Comparison of ENCODE assay signal across 17 cellular contexts in the genomic region with DNA sequence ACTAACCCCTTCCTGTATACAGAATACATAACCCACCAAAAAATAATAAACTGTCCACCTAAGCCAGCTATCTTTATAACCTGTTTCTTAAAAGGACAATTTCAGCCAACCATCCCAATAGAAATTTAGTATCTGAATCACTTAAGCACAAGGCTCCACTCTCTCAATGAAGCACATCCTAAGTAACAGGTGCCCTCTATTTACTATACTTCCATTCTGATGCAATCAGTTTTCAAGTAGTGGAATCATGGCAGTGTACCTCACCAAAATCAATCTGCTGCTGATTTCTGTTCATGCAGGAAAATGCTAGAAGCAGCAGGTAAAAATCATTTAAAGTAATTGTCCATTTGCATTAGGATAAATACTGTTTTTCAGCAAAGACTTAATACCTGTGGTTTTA. TPM values are rescaled to one million over a fixed set of nuclear protein-coding genes. Genes with fewer than 3 reads are reported as not detected.
A peak's percentile ranks its signal among the peaks of the same experiment; 100 is the strongest.
DNase-seq lines count a peak whose midpoint lies in the region; ATAC-seq and TF ChIP-seq lines count a peak whose summit lies in the region.
"Had no signal": no experiment of that assay in that cellular context is flagged by ENCODE, and none has a peak within 500 bp of the region (broad histone marks: within the 10 kb centered on the region; RNA-seq: fewer than 3 reads in every experiment).

No MANE protein-coding gene starts in this region.

- H3K9me3 ChIP-seq in HEK293 (ENCODE audit: control insufficient read depth, insufficient read depth, low read depth, low read length) (no peaks in the 10 kb centered on the region), T-helper 17 cell (ENCODE audit: control insufficient read depth, low read length, poor library complexity, severe bottlenecking) (no peaks in the 10 kb centered on the region), esophagus squamous epithelium (no peaks in the 10 kb centered on the region)
- H3K9me3 ChIP-seq: BE2C had no signal

- no peaks in the 10 kb centered on the region for H3K27me3 Mint-ChIP-seq in activated CD8-positive, alpha-beta memory T cell treated with anti-CD3 and anti-CD28 coated beads, Interleukin-2, amount 10 ng/mL, durations not matched to agents 7 days and 5 days
- no peaks in the 10 kb centered on the region for H3K27me3 Mint-ChIP-seq in T-helper 17 cell
- no peaks in the 10 kb centered on the region for H3K27me3 Mint-ChIP-seq in activated naive CD8-positive, alpha-beta T cell treated with anti-CD3 and anti-CD28 coated beads, Interleukin-2, amount 50 U/mL, for 24 hours

- H3K27ac ChIP-seq in HEK293 (ENCODE audit: extremely low read depth, low read depth, low read length): no peak overlapping the region
- no peak overlapping the region for H3K27ac ChIP-seq in esophagus squamous epithelium
- H3K27ac ChIP-seq: KMS-11 had no signal

- peaks cover 65% of the 10 kb centered on the region for H3K36me3 Mint-ChIP-seq in activated CD8-positive, alpha-beta memory T cell treated with anti-CD3 and anti-CD28 coated beads, Interleukin-2, amount 10 ng/mL, durations not matched to agents 7 days and 5 days
- H3K36me3 Mint-ChIP-seq in T-helper 17 cell (ENCODE audit: low read depth): peaks cover 6% of the 10 kb centered on the region
- H3K36me3 Mint-ChIP-seq in activated naive CD8-positive, alpha-beta T cell treated with anti-CD3 and anti-CD28 coated beads, Interleukin-2, amount 50 U/mL, for 24 hours (ENCODE audit: low read depth): peaks cover 69% of the 10 kb centered on the region

- no peak for DNase-seq in activated CD8-positive, alpha-beta memory T cell treated with anti-CD3 and anti-CD28 coated beads, Interleukin-2, amount 10 ng/mL, durations not matched to agents 7 days and 5 days
- no peak for DNase-seq in activated CD8-positive, alpha-beta memory T cell treated with anti-CD3 and anti-CD28 coated beads, Interleukin-2, amount 50 U/mL, for 4 hours
- no peak for DNase-seq in T-helper 17 cell
- no peak for DNase-seq in activated naive CD8-positive, alpha-beta T cell treated with anti-CD3 and anti-CD28 coated beads, Interleukin-2, amount 50 U/mL, for 24 hours
- no peak for DNase-seq in NCI-H2107 (lab: John Stamatoyannopoulos, UW)
- DNase-seq in esophagus squamous epithelium (lab: John Stamatoyannopoulos, UW): no peak
- DNase-seq: BE2C, IMR-90, NCI-H1092 treated with DMSO at 0.1 percent for 48 hours, NCI-H1436 treated with DMSO at 0.1 percent for 48 hours, NCI-H1930, NCI-H2171, NCI-H524 treated with DMSO at 0.1 percent for 48 hours, OCI-M1 had no signal

- peaks cover 71% of the 10 kb centered on the region for H3K4me1 Mint-ChIP-seq in activated CD8-positive, alpha-beta memory T cell treated with anti-CD3 and anti-CD28 coated beads, Interleukin-2, amount 10 ng/mL, durations not matched to agents 7 days and 5 days
- H3K4me1 Mint-ChIP-seq in T-helper 17 cell: peaks cover 18% of the 10 kb centered on the region
- peaks cover 85% of the 10 kb centered on the region for H3K4me1 Mint-ChIP-seq in activated naive CD8-positive, alpha-beta T cell treated with anti-CD3 and anti-CD28 coated beads, Interleukin-2, amount 50 U/mL, for 24 hours

- no peak for ATAC-seq in activated CD8-positive, alpha-beta memory T cell treated with anti-CD3 and anti-CD28 coated beads, Interleukin-2, amount 10 ng/mL, durations not matched to agents 7 days and 5 days
- ATAC-seq in T-helper 17 cell: no peak
- ATAC-seq in activated naive CD8-positive, alpha-beta T cell treated with anti-CD3 and anti-CD28 coated beads, Interleukin-2, amount 50 U/mL, for 24 hours: no peak
- ATAC-seq: HCT116 had no signal

- H3K4me3 Mint-ChIP-seq in activated CD8-positive, alpha-beta memory T cell treated with anti-CD3 and anti-CD28 coated beads, Interleukin-2, amount 10 ng/mL, durations not matched to agents 7 days and 5 days: peak overlapping the region; percentile 69
- H3K4me3 Mint-ChIP-seq in T-helper 17 cell: no peak overlapping the region
- H3K4me3 Mint-ChIP-seq in activated naive CD8-positive, alpha-beta T cell treated with anti-CD3 and anti-CD28 coated beads, Interleukin-2, amount 50 U/mL, for 24 hours: peak overlapping the region; percentile 55

- H3K4me1 ChIP-seq in HEK293 (ENCODE audit: control insufficient read depth, insufficient read depth, low read length) (peaks cover 5% of the 10 kb centered on the region; the same call in 1 of the 2 replicates), esophagus squamous epithelium (peaks cover 0 to 14% (median 7%) of the 10 kb centered on the region in 3 donors)
- H3K4me1 ChIP-seq: BE2C had no signal

- intact Hi-C loops in esophagus squamous epithelium (cut with DNase I): no loop called here

- H3K27ac Mint-ChIP-seq in activated CD8-positive, alpha-beta memory T cell treated with anti-CD3 and anti-CD28 coated beads, Interleukin-2, amount 10 ng/mL, durations not matched to agents 7 days and 5 days: peak overlapping the region; percentile 67
- peak overlapping the region; percentile 29 for H3K27ac Mint-ChIP-seq in T-helper 17 cell
- peak overlapping the region; percentile 100 for H3K27ac Mint-ChIP-seq in activated naive CD8-positive, alpha-beta T cell treated with anti-CD3 and anti-CD28 coated beads, Interleukin-2, amount 50 U/mL, for 24 hours

- TF ChIP-seq CTCF in HEK293 (tag by site-specific recombination; IDR thresholded peaks at IDR 0.05) (no peak), esophagus squamous epithelium (IDR thresholded peaks at IDR 0.05) (no peak)

- no peaks in the 10 kb centered on the region for H3K27me3 ChIP-seq in esophagus squamous epithelium
- H3K27me3 ChIP-seq: BE2C had no signal

- POLR2A ChIA-PET in HEK293 (lab: Yijun Ruan, JAX): no interaction called here

- no peak for TF ChIP-seq POLR2A in esophagus squamous epithelium (IDR thresholded peaks at IDR 0.05)

- peaks cover 47 to 73% of the 10 kb centered on the region in 2 experiments for H3K36me3 ChIP-seq in HEK293 (ENCODE audit: control insufficient read depth in 2 of 2, insufficient read depth in 1 of 2, low read length in 2 of 2)
- peaks cover 0 to 78% (median 5%) of the 10 kb centered on the region in 3 donors for H3K36me3 ChIP-seq in esophagus squamous epithelium

- H3K4me3 ChIP-seq in HEK293 (ENCODE audit: low read depth, low read length): no peak overlapping the region
- H3K4me3 ChIP-seq in esophagus squamous epithelium: no peak overlapping the region

- CTCF ChIA-PET in activated CD8-positive, alpha-beta memory T cell treated with anti-CD3 and anti-CD28 coated beads, Interleukin-2, amount 10 ng/mL, durations not matched to agents 7 days and 5 days (lab: Charles Lee): interaction anchor here (1.8 kb wide), 1 partner anchor 47 kb away, joined by 7 read pairs; no protein-coding TSS in a partner anchor
- CTCF ChIA-PET in HEK293 (lab: Yijun Ruan, JAX): no interaction called here

- no peaks in the 10 kb centered on the region for H3K9me3 Mint-ChIP-seq in activated CD8-positive, alpha-beta memory T cell treated with anti-CD3 and anti-CD28 coated beads, Interleukin-2, amount 10 ng/mL, durations not matched to agents 7 days and 5 days (ENCODE audit: low read depth)
- no peaks in the 10 kb centered on the region for H3K9me3 Mint-ChIP-seq in activated naive CD8-positive, alpha-beta T cell treated with anti-CD3 and anti-CD28 coated beads, Interleukin-2, amount 50 U/mL, for 24 hours

TF ChIP-seq in HEK293, 187 proteins besides CTCF, POLR2A, EP300 and RAD21 (continues in another document):
- TF ChIP-seq YY1 (tag by site-specific recombination; IDR thresholded peaks at IDR 0.05) (no peak), ZNF623 (tag by site-specific recombination; IDR thresholded peaks at IDR 0.05) (no peak), IKZF3 (tag by site-specific recombination; IDR thresholded peaks at IDR 0.05) (no peak), SCRT2 (tag by site-specific recombination; IDR thresholded peaks at IDR 0.05) (peak; percentile 91)
- TF ChIP-seq, protein P1, sequence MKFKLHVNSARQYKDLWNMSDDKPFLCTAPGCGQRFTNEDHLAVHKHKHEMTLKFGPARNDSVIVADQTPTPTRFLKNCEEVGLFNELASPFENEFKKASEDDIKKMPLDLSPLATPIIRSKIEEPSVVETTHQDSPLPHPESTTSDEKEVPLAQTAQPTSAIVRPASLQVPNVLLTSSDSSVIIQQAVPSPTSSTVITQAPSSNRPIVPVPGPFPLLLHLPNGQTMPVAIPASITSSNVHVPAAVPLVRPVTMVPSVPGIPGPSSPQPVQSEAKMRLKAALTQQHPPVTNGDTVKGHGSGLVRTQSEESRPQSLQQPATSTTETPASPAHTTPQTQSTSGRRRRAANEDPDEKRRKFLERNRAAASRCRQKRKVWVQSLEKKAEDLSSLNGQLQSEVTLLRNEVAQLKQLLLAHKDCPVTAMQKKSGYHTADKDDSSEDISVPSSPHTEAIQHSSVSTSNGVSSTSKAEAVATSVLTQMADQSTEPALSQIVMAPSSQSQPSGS (tag by site-specific recombination; IDR thresholded peaks at IDR 0.05; ENCODE audit: low read depth): no peak

RNA-seq across cellular contexts. Expression of a gene that starts 4.8 kb away (rescaled TPM):
- 10 to 100 TPM; 31.4 to 39.8 TPM for total RNA-seq in activated CD8-positive, alpha-beta memory T cell treated with anti-CD3 and anti-CD28 coated beads, Interleukin-2, amount 10 ng/mL, durations not matched to agents 7 days and 5 days
- total RNA-seq in T-helper 17 cell (10 to 100 TPM; 19.7 to 24.3 TPM), esophagus squamous epithelium (10 to 100 TPM in 3 of 4 donors, 1 to 10 TPM in 1; 6.5 to 15.8 (median 12.3) TPM)

RNA-seq across cellular contexts. Expression of a gene that starts 48.9 kb away (rescaled TPM):
- 1 to 10 TPM; 3.4 to 3.6 TPM for total RNA-seq in activated CD8-positive, alpha-beta memory T cell treated with anti-CD3 and anti-CD28 coated beads, Interleukin-2, amount 10 ng/mL, durations not matched to agents 7 days and 5 days
- total RNA-seq in T-helper 17 cell (under 1 TPM; 0.21 to 0.94 TPM), esophagus squamous epithelium (1 to 10 TPM in 3 of 4 donors, under 1 TPM in 1; 0.44 to 4.7 (median 1.7) TPM)

Comparison
In these comparisons a context has a peak if more than half of its experiments do, and no peak if none do; other contexts are left out.
1. H3K27ac Mint-ChIP-seq: peak in every context shown above with its lines; median percentile 100 in activated naive CD8-positive, alpha-beta T cell treated with anti-CD3 and anti-CD28 coated beads, Interleukin-2, amount 50 U/mL, for 24 hours; 67 in activated CD8-positive, alpha-beta memory T cell treated with anti-CD3 and anti-CD28 coated beads, Interleukin-2, amount 10 ng/mL, durations not matched to agents 7 days and 5 days; 29 in T-helper 17 cell.